ENCODE assay signal across 16 cellular contexts in genomic region chr7:53504914-53505313, GRCh38.
A peak's percentile ranks its signal among the peaks of the same experiment; 100 is the strongest.
DNase-seq lines count a peak whose midpoint lies in the region; ATAC-seq, FAIRE-seq and TF ChIP-seq lines count a peak whose summit lies in the region.
"Had no signal": no experiment of that assay in that cellular context is flagged by ENCODE, and none has a peak within 500 bp of the region (broad histone marks: within the 10 kb centered on the region; RNA-seq: fewer than 3 reads in every experiment).

No MANE protein-coding gene starts in this region.

- no peak overlapping the region for H3K4me3 ChIP-seq in IMR-90 (ENCODE audit: insufficient read depth, low read depth, low read length)
- no peak overlapping the region for H3K4me3 ChIP-seq in endothelial cell of umbilical vein (replicated peaks in 1 of 3; ENCODE audit: insufficient read depth in 1 of 3, low read depth in 1 of 3, low read length in 3 of 3)
- no peak overlapping the region for H3K4me3 ChIP-seq in mesenchymal stem cell (ENCODE audit: insufficient read depth in 1 of 2, low read depth in 1 of 2, low read length in 2 of 2)
- H3K4me3 ChIP-seq in breast epithelium: no peak overlapping the region
- H3K4me3 ChIP-seq: BLaER1 had no signal

- H4K91ac ChIP-seq in IMR-90 (ENCODE audit: insufficient read depth, low read depth, low read length) (no peak overlapping the region), mesenchymal stem cell (ENCODE audit: low read length) (no peak overlapping the region)

- H2BK12ac ChIP-seq in mesenchymal stem cell (ENCODE audit: low read length in 2 of 2): no peak overlapping the region

- H2AK5ac ChIP-seq in IMR-90 (ENCODE audit: low read depth, low read length) (no peak overlapping the region), mesenchymal stem cell (ENCODE audit: low read length, severe bottlenecking) (no peak overlapping the region)

- no TSS peak for BruUV-seq in IMR-90 (replicated peaks; lab: Mats Ljungman, UMichigan)
- no TSS peak for BruUV-seq in endothelial cell of umbilical vein (replicated peaks; lab: Mats Ljungman, UMichigan)

- no peak overlapping the region for H2BK20ac ChIP-seq in IMR-90 (ENCODE audit: low read depth, low read length)

- no peak overlapping the region for H4K8ac ChIP-seq in IMR-90 (ENCODE audit: low read depth in 2 of 2, low read length in 2 of 2)
- H4K8ac ChIP-seq in mesenchymal stem cell (ENCODE audit: low read length): no peak overlapping the region

- POLR2A ChIA-PET in IMR-90 (lab: Charles Lee; ENCODE audit: unreplicated experiment): no interaction called here
- POLR2A ChIA-PET in endothelial cell of umbilical vein (lab: Charles Lee): no interaction called here

- H3K79me1 ChIP-seq in IMR-90 (ENCODE audit: low read depth in 1 of 2, low read length in 2 of 2) (no peaks in the 10 kb centered on the region), mesenchymal stem cell (replicated peaks; ENCODE audit: low read length, poor library complexity, severe bottlenecking) (no peaks in the 10 kb centered on the region)

- CTCF ChIA-PET in IMR-90 (lab: Yijun Ruan, JAX): no interaction called here
- CTCF ChIA-PET in endothelial cell of umbilical vein (lab: Charles Lee): no interaction called here

- H3K23ac ChIP-seq in IMR-90 (ENCODE audit: low read depth, low read length): no peak overlapping the region
- no peak overlapping the region for H3K23ac ChIP-seq in mesenchymal stem cell (ENCODE audit: low read length in 2 of 2)

- intact Hi-C loops in IMR-90 (cut with micrococcal nuclease) (no loop called here), endothelial cell of umbilical vein (cut with micrococcal nuclease) (no loop called here), breast epithelium (cut with DNase I; ENCODE audit: low total_unique reads) (no loop called here)

- H3K9me3 ChIP-seq in IMR-90 (ENCODE audit: control insufficient read depth, insufficient read depth, low read length) (peaks cover 9% of the 10 kb centered on the region), endothelial cell of umbilical vein (replicated peaks; ENCODE audit: control insufficient read depth, insufficient read depth, low read length) (no peaks in the 10 kb centered on the region), mesenchymal stem cell (ENCODE audit: control insufficient read depth, low read length) (peaks cover 10% of the 10 kb centered on the region), breast epithelium (no peaks in the 10 kb centered on the region)
- H3K9me3 ChIP-seq: BLaER1, Caco-2 had no signal

- no peak for TF ChIP-seq RAD21 in IMR-90 (IDR thresholded peaks at IDR 0.05; ENCODE audit: low read length)

- WGBS in IMR-90 (ENCODE audit: extremely low coverage in 2 of 2, insufficient read length in 1 of 2), 2 experiments: no CpG with 5 or more reads among the region's 3 CpGs
- 83% methylated on average over 3 of the region's 3 CpGs for WGBS in mesenchymal stem cell

- H3K9me1 ChIP-seq in IMR-90 (ENCODE audit: insufficient read depth, low read length) (no peaks in the 10 kb centered on the region), endothelial cell of umbilical vein (replicated peaks; ENCODE audit: control insufficient read depth, extremely low read depth, insufficient read depth, low read length) (no peaks in the 10 kb centered on the region)

- in situ Hi-C loops in IMR-90 (cut with MboI; ENCODE audit: low sequenced_read_pairs): no loop called here

- H3K18ac ChIP-seq in IMR-90 (ENCODE audit: low read depth, low read length) (no peak overlapping the region), mesenchymal stem cell (ENCODE audit: low read depth in 1 of 2, low read length in 2 of 2) (no peak overlapping the region)

- H3K4ac ChIP-seq in IMR-90 (ENCODE audit: low read depth, low read length): no peak overlapping the region
- no peak overlapping the region for H3K4ac ChIP-seq in mesenchymal stem cell (ENCODE audit: low read depth in 1 of 2, low read length in 2 of 2)

- no peak for DNase-seq in IMR-90
- no peak for DNase-seq in endothelial cell of umbilical vein (ENCODE audit: low read depth, low spot score)
- peak; percentile 2 for DNase-seq in mesenchymal stem cell
- no peak for DNase-seq in breast epithelium (ENCODE audit: low spot score in 2 of 2)
- no peak for DNase-seq in NCI-H2227 treated with DMSO at 0.1 percent for 48 hours (lab: John Stamatoyannopoulos, UW)
- no peak for DNase-seq in stimulated activated CD4-positive, alpha-beta T cell treated with anti-CD3 and anti-CD28 coated beads, Interleukin-4, amount 100 ng/mL, for 4 hours
- no peak for DNase-seq in stimulated activated CD8-positive, alpha-beta memory T cell treated with anti-CD3 and anti-CD28 coated beads, Interleukin-4, amount 100 ng/mL, for 48 hours
- DNase-seq: AML-193; CD8-positive, alpha-beta memory T cell; DND-41; GDM1; KBM-7 had no signal

- no peak overlapping the region for H3K27ac ChIP-seq in IMR-90 (ENCODE audit: insufficient read depth, low read length)
- H3K27ac ChIP-seq in endothelial cell of umbilical vein (ENCODE audit: insufficient read depth, low read depth, low read length): no peak overlapping the region
- no peak overlapping the region for H3K27ac ChIP-seq in mesenchymal stem cell (ENCODE audit: low read length, poor library complexity, severe bottlenecking)
- H3K27ac ChIP-seq in breast epithelium: no peak overlapping the region
- H3K27ac ChIP-seq: BLaER1 had no signal

- no peak overlapping the region for H4K5ac ChIP-seq in IMR-90 (ENCODE audit: low read depth, low read length)

- H3K56ac ChIP-seq in IMR-90 (ENCODE audit: extremely low read depth, insufficient read depth, low read length): no peak overlapping the region

- dilution Hi-C loops in IMR-90 (cut with HindIII; ENCODE audit: low sequenced_read_pairs, unreplicated experiment): no loop called here
- dilution Hi-C loops in endothelial cell of umbilical vein (cut with MboI; ENCODE audit: extremely low pct_ligation_motif_present, low sequenced_read_pairs): no loop called here

- H2AFZ ChIP-seq in IMR-90 (replicated peaks; ENCODE audit: low read length, poor library complexity) (no peak overlapping the region), endothelial cell of umbilical vein (ENCODE audit: low read depth, low read length) (no peak overlapping the region), mesenchymal stem cell (ENCODE audit: low read depth, low read length) (no peak overlapping the region)

- H3K79me2 ChIP-seq in endothelial cell of umbilical vein (ENCODE audit: control insufficient read depth, insufficient read depth, low read length): no peaks in the 10 kb centered on the region

- H3K14ac ChIP-seq in IMR-90 (replicated peaks; ENCODE audit: low read depth, low read length): no peak overlapping the region
- H3K14ac ChIP-seq in mesenchymal stem cell (ENCODE audit: low read length in 2 of 2): no peak overlapping the region

- no peak for ATAC-seq in IMR-90 (ENCODE audit: low read depth)

- H2BK15ac ChIP-seq in IMR-90 (ENCODE audit: low read depth, low read length) (no peak overlapping the region), mesenchymal stem cell (ENCODE audit: low read depth, poor library complexity, severe bottlenecking) (no peak overlapping the region)

- H2BK5ac ChIP-seq in IMR-90 (ENCODE audit: low read depth, low read length, poor library complexity, severe bottlenecking): no peak overlapping the region
- H2BK5ac ChIP-seq in mesenchymal stem cell (ENCODE audit: low read depth, low read length, poor library complexity, severe bottlenecking): no peak overlapping the region

- no peak overlapping the region for H2BK120ac ChIP-seq in IMR-90 (ENCODE audit: low read depth, low read length)
- H2BK120ac ChIP-seq in mesenchymal stem cell (ENCODE audit: low read depth, low read length): no peak overlapping the region

- H3K9ac ChIP-seq in IMR-90 (ENCODE audit: low read depth, low read length) (no peak overlapping the region), endothelial cell of umbilical vein (replicated peaks; ENCODE audit: extremely low read depth, insufficient read depth, low read length) (no peak overlapping the region), mesenchymal stem cell (ENCODE audit: low read length) (no peak overlapping the region)
- H3K9ac ChIP-seq: BLaER1 had no signal

- H3K27me3 ChIP-seq in IMR-90 (ENCODE audit: control insufficient read depth, insufficient read depth, low read length): no peaks in the 10 kb centered on the region
- H3K27me3 ChIP-seq in endothelial cell of umbilical vein (ENCODE audit: control insufficient read depth in 2 of 2, insufficient read depth in 2 of 2, low read length in 2 of 2): no peaks in the 10 kb centered on the region
- no peaks in the 10 kb centered on the region for H3K27me3 ChIP-seq in mesenchymal stem cell (ENCODE audit: control insufficient read depth in 1 of 2, insufficient read depth in 1 of 2, low read length in 2 of 2)
- no peaks in the 10 kb centered on the region for H3K27me3 ChIP-seq in breast epithelium
- H3K27me3 ChIP-seq: BLaER1 had no signal

- H3K36me3 ChIP-seq in IMR-90 (ENCODE audit: control insufficient read depth, insufficient read depth, low read length) (no peaks in the 10 kb centered on the region), endothelial cell of umbilical vein (ENCODE audit: control insufficient read depth in 2 of 2, extremely low read depth in 1 of 2, insufficient read depth in 2 of 2, low read length in 2 of 2) (no peaks in the 10 kb centered on the region), mesenchymal stem cell (ENCODE audit: control insufficient read depth in 1 of 2, insufficient read depth in 2 of 2, low read depth in 1 of 2, low read length in 2 of 2) (no peaks in the 10 kb centered on the region), breast epithelium (no peaks in the 10 kb centered on the region)
- H3K36me3 ChIP-seq: BLaER1 had no signal

- FAIRE-seq in endothelial cell of umbilical vein (lab: Jason Lieb, UNC): no peak
- FAIRE-seq: GM12892, H54 had no signal

- TF ChIP-seq CTCF in IMR-90 (conservative IDR thresholded peaks at IDR 0.05; ENCODE audit: low read depth, low read length): no peak
- no peak for TF ChIP-seq CTCF in endothelial cell of umbilical vein (IDR thresholded peaks at IDR 0.05; ENCODE audit: extremely low read depth in 1 of 2, insufficient read depth in 1 of 2, low read depth in 1 of 2, low read length in 2 of 2)
- TF ChIP-seq CTCF in breast epithelium (IDR thresholded peaks at IDR 0.05): no peak

- TF ChIP-seq POLR2A in IMR-90 (IDR thresholded peaks at IDR 0.05; ENCODE audit: low read depth, low read length) (no peak), endothelial cell of umbilical vein (IDR thresholded peaks at IDR 0.05; ENCODE audit: low read depth, low read length) (no peak), breast epithelium (IDR thresholded peaks at IDR 0.05) (no peak)

- H4K20me1 ChIP-seq in IMR-90 (ENCODE audit: insufficient read depth, low read length): no peaks in the 10 kb centered on the region
- H4K20me1 ChIP-seq in endothelial cell of umbilical vein (replicated peaks; ENCODE audit: control insufficient read depth, extremely low read depth, insufficient read depth, low read length): no peaks in the 10 kb centered on the region
- H4K20me1 ChIP-seq: BLaER1 had no signal

- H3K4me1 ChIP-seq in IMR-90 (ENCODE audit: control insufficient read depth, insufficient read depth, low read length) (no peaks in the 10 kb centered on the region), endothelial cell of umbilical vein (ENCODE audit: control insufficient read depth, extremely low read depth, insufficient read depth, low read length) (no peaks in the 10 kb centered on the region), mesenchymal stem cell (ENCODE audit: control insufficient read depth, insufficient read depth, low read depth, low read length) (no peaks in the 10 kb centered on the region), breast epithelium (no peaks in the 10 kb centered on the region)
- H3K4me1 ChIP-seq: BLaER1, Caco-2 had no signal

- no peak overlapping the region for H2AK9ac ChIP-seq in IMR-90 (replicated peaks; ENCODE audit: low read depth, low read length, poor library complexity)

- H3K4me2 ChIP-seq in IMR-90 (ENCODE audit: low read depth, low read length): no peak overlapping the region
- no peak overlapping the region for H3K4me2 ChIP-seq in endothelial cell of umbilical vein (ENCODE audit: insufficient read depth, low read length)
- no peak overlapping the region for H3K4me2 ChIP-seq in mesenchymal stem cell (ENCODE audit: low read length, poor library complexity, severe bottlenecking)
- H3K4me2 ChIP-seq: BLaER1 had no signal
